9 cellular contexts compared by ENCODE assay signal in genomic region chr14:61609143-61609851, GRCh38.
DNase-seq lines count a peak whose midpoint lies in the region; ATAC-seq, FAIRE-seq and TF ChIP-seq lines count a peak whose summit lies in the region.
"Had no signal": no experiment of that assay in that cellular context is flagged by ENCODE, and none has a peak within 500 bp of the region (broad histone marks: within the 10 kb centered on the region; RNA-seq: fewer than 3 reads in every experiment).

No MANE protein-coding gene starts in this region.

- TF ChIP-seq POLR2A in H54 (IDR thresholded peaks at IDR 0.05; ENCODE audit: low read depth, low read length), result no peak

- no peak overlapping the region for H3K27ac Mint-ChIP-seq in activated T-helper 17 cell treated with anti-CD3 and anti-CD28 coated beads, Interleukin-2, amount 50 U/mL, for 72 hours

- H3K9me3 Mint-ChIP-seq in activated T-cell treated with anti-CD3 and anti-CD28 coated beads, Interleukin-2, amount 50 U/mL, for 4 hours, result no peaks in the 10 kb centered on the region
- H3K9me3 Mint-ChIP-seq in activated T-helper 17 cell treated with anti-CD3 and anti-CD28 coated beads, Interleukin-2, amount 50 U/mL, for 72 hours, result no peaks in the 10 kb centered on the region

- intact Hi-C loops in posterior cingulate gyrus (cut with DNase I), result no loop called here

- H3K27me3 Mint-ChIP-seq in activated T-cell treated with anti-CD3 and anti-CD28 coated beads, Interleukin-2, amount 50 U/mL, for 4 hours (ENCODE audit: low read depth), result no peaks in the 10 kb centered on the region
- H3K27me3 Mint-ChIP-seq in activated T-helper 17 cell treated with anti-CD3 and anti-CD28 coated beads, Interleukin-2, amount 50 U/mL, for 72 hours, result no peaks in the 10 kb centered on the region

- H3K36me3 Mint-ChIP-seq in activated T-cell treated with anti-CD3 and anti-CD28 coated beads, Interleukin-2, amount 50 U/mL, for 4 hours (ENCODE audit: insufficient read depth), result no peaks in the 10 kb centered on the region
- no peaks in the 10 kb centered on the region for H3K36me3 Mint-ChIP-seq in activated T-helper 17 cell treated with anti-CD3 and anti-CD28 coated beads, Interleukin-2, amount 50 U/mL, for 72 hours (ENCODE audit: low read depth)

- no peak for ATAC-seq in activated T-cell treated with anti-CD3 and anti-CD28 coated beads, Interleukin-2, amount 50 U/mL, for 4 hours
- no peak for ATAC-seq in HG03135 (IDR thresholded peaks at IDR 0.05; ENCODE audit: unreplicated experiment)
- ATAC-seq in activated T-helper 17 cell treated with anti-CD3 and anti-CD28 coated beads, Interleukin-2, amount 50 U/mL, for 72 hours (replicated peaks), result no peak

- H3K4me3 Mint-ChIP-seq in activated T-cell treated with anti-CD3 and anti-CD28 coated beads, Interleukin-2, amount 50 U/mL, for 4 hours, result no peak overlapping the region
- no peak overlapping the region for H3K4me3 Mint-ChIP-seq in activated T-helper 17 cell treated with anti-CD3 and anti-CD28 coated beads, Interleukin-2, amount 50 U/mL, for 72 hours

- H3K4me1 Mint-ChIP-seq in activated T-cell treated with anti-CD3 and anti-CD28 coated beads, Interleukin-2, amount 50 U/mL, for 4 hours (ENCODE audit: low read depth), result no peaks in the 10 kb centered on the region
- H3K4me1 Mint-ChIP-seq in activated T-helper 17 cell treated with anti-CD3 and anti-CD28 coated beads, Interleukin-2, amount 50 U/mL, for 72 hours, result peaks cover 5% of the 10 kb centered on the region

- FAIRE-seq in H54 (lab: Jason Lieb, UNC), result peak; percentile 98
- FAIRE-seq: pancreas had no signal

- DNase-seq in H54 (ENCODE audit: insufficient read length, low spot score) (no peak), SHP77 treated with DMSO at 0.1 percent for 48 hours (lab: John Stamatoyannopoulos, UW) (peak; percentile 44), globus pallidus (ENCODE audit: low spot score) (peak; percentile 71), posterior cingulate gyrus (peak in 9 of 10 donors; percentile 15 to 90 (median 47)), NK-92 (lab: John Stamatoyannopoulos, UW; ENCODE audit: unreplicated experiment) (no peak)
- no peak for DNase-seq in activated T-cell treated with anti-CD3 and anti-CD28 coated beads, Interleukin-2, amount 50 U/mL, for 4 hours
- DNase-seq: pancreas had no signal

Comparison
In these comparisons a context has a peak if more than half of its experiments do, and no peak if none do; other contexts are left out.
1. DNase-seq: peak in SHP77 treated with DMSO at 0.1 percent for 48 hours (single experiment), globus pallidus (single experiment) and posterior cingulate gyrus (9 of 10); none in H54 (single experiment), activated T-cell treated with anti-CD3 and anti-CD28 coated beads, Interleukin-2, amount 50 U/mL, for 4 hours (single experiment) and NK-92 (single experiment).